1 cellular context compared by ENCODE assay signal in the genomic region with DNA sequence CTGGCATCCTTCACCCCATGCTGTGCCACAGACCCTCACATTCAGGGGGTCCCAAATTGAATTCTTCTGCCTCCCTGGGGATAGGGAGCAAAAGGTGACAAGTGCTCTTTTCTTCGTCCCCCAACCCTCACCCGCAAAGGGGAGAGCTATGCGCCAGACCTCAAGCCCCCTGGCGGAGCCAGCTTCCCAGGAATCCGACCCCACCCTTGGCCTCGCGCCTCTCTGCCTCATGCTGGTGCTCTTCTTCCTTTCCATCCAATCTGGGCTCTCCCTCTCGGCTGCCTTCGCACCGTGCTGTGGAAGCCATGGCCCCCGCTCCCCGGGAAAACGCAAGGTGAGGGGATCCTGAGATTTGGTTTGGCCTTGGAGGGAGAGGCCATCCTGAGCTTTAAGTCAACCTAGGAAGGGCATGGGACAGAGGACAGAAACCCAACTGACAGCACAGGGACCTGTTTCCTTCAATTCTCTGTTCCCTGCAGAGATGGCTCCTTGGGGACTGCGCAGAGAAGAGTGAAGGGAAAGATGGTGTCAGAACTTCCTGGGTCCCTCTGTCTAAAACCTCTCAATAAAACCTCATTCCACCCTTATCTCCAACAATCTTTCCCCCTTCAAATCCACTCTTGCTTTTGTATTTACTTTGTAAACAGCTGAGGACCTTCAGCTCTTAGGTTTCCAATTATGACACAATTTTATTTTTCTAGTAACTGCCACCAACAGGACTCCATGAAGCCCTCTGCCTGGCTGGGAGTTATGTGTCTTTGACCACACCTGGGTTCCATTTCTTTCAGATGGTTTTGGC.
TF ChIP-seq lines count a peak whose summit lies in the region.

No MANE protein-coding gene starts in this region.

TF ChIP-seq in GM23338, 12 proteins besides CTCF, POLR2A, EP300 and RAD21 (continued from another document):
- TF ChIP-seq, protein P1, sequence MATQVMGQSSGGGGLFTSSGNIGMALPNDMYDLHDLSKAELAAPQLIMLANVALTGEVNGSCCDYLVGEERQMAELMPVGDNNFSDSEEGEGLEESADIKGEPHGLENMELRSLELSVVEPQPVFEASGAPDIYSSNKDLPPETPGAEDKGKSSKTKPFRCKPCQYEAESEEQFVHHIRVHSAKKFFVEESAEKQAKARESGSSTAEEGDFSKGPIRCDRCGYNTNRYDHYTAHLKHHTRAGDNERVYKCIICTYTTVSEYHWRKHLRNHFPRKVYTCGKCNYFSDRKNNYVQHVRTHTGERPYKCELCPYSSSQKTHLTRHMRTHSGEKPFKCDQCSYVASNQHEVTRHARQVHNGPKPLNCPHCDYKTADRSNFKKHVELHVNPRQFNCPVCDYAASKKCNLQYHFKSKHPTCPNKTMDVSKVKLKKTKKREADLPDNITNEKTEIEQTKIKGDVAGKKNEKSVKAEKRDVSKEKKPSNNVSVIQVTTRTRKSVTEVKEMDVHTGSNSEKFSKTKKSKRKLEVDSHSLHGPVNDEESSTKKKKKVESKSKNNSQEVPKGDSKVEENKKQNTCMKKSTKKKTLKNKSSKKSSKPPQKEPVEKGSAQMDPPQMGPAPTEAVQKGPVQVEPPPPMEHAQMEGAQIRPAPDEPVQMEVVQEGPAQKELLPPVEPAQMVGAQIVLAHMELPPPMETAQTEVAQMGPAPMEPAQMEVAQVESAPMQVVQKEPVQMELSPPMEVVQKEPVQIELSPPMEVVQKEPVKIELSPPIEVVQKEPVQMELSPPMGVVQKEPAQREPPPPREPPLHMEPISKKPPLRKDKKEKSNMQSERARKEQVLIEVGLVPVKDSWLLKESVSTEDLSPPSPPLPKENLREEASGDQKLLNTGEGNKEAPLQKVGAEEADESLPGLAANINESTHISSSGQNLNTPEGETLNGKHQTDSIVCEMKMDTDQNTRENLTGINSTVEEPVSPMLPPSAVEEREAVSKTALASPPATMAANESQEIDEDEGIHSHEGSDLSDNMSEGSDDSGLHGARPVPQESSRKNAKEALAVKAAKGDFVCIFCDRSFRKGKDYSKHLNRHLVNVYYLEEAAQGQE (IDR thresholded peaks at IDR 0.05; ENCODE audit: unreplicated experiment): no peak
- TF ChIP-seq ZNF331 (CRISPR knock-in tag; IDR thresholded peaks at IDR 0.05; ENCODE audit: low read depth) (no peak), POLR2AphosphoS5 (IDR thresholded peaks at IDR 0.05; ENCODE audit: low read depth) (no peak), CREB1 (CRISPR knock-in tag; IDR thresholded peaks at IDR 0.05; ENCODE audit: low read depth) (no peak), EZH2 (IDR thresholded peaks at IDR 0.05; ENCODE audit: low read depth, unreplicated experiment) (no peak)
